Comparison of ENCODE assay signal across 12 cellular contexts in the genomic region with DNA sequence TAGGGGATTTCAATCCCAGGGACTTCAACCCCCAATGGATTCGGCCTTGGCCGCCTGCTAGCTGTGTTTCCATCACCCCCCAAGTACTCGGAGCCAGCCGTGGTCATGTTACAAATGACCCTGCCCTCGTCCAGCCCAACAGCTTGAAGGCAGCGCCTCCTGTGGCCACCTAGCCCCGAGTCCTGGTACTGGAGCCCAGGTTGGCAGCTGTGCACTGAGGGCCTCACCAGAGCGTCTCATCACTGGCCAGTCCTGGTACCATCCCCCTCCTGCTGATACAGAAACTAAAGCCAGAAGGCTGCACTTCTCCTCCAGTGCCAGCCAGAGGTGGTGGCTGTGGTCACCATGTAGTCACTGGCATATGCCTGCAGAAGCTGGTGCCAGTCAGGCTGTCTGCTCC. TPM values are rescaled to one million over a fixed set of nuclear protein-coding genes. Genes with fewer than 3 reads are reported as not detected.
DNase-seq lines count a peak whose midpoint lies in the region; ATAC-seq and TF ChIP-seq lines count a peak whose summit lies in the region.
"Had no signal": no experiment of that assay in that cellular context is flagged by ENCODE, and none has a peak within 500 bp of the region (broad histone marks: within the 10 kb centered on the region; RNA-seq: fewer than 3 reads in every experiment).

No MANE protein-coding gene starts in this region.

- no peaks in the 10 kb centered on the region for H4K20me1 ChIP-seq in PC-3 (ENCODE audit: low read length)
- H4K20me1 ChIP-seq in fibroblast of lung (ENCODE audit: control insufficient read depth, extremely low read depth, insufficient read depth, low read length) = no peaks in the 10 kb centered on the region

- no peaks in the 10 kb centered on the region for H3K27me3 ChIP-seq in PC-3 (ENCODE audit: low read length)
- no peaks in the 10 kb centered on the region for H3K27me3 ChIP-seq in fibroblast of lung (ENCODE audit: control insufficient read depth, insufficient read depth, low read length)
- H3K27me3 ChIP-seq in thoracic aorta (replicated peaks; ENCODE audit: insufficient read depth) = no peaks in the 10 kb centered on the region

- POLR2A ChIA-PET in PC-3 (lab: Charles Lee; ENCODE audit: unreplicated experiment) = no interaction called here

- peaks cover 54% of the 10 kb centered on the region for H3K36me3 ChIP-seq in PC-3 (ENCODE audit: low read depth, low read length)
- no peaks in the 10 kb centered on the region for H3K36me3 ChIP-seq in fibroblast of lung (ENCODE audit: control insufficient read depth, insufficient read depth, low read length)
- H3K36me3 ChIP-seq in thoracic aorta = peaks cover 44% of the 10 kb centered on the region
- H3K36me3 ChIP-seq: gastrocnemius medialis had no signal

- no peak overlapping the region for H3K4me2 ChIP-seq in PC-3 (ENCODE audit: low read length)
- H3K4me2 ChIP-seq in fibroblast of lung (ENCODE audit: extremely low read depth, insufficient read depth, low read length) = no peak overlapping the region

- peak; percentile 60 for TF ChIP-seq CTCF in PC-3 (conservative IDR thresholded peaks at IDR 0.05; ENCODE audit: low read depth, low read length)
- TF ChIP-seq CTCF in fibroblast of lung (conservative IDR thresholded peaks at IDR 0.05 in 1 of 2, IDR thresholded peaks at IDR 0.05 in 1 of 2; ENCODE audit: low read depth in 1 of 2, low read length in 2 of 2) = peak; percentile 24 to 34
- TF ChIP-seq CTCF in thoracic aorta (IDR thresholded peaks at IDR 0.05) = peak; percentile 40

- H2AFZ ChIP-seq in PC-3 (ENCODE audit: low read length) (no peak overlapping the region), fibroblast of lung (ENCODE audit: low read length) (no peak overlapping the region)

- H3K4me1 ChIP-seq in PC-3 (ENCODE audit: insufficient read depth, low read length) = peaks cover 30% of the 10 kb centered on the region
- no peaks in the 10 kb centered on the region for H3K4me1 ChIP-seq in fibroblast of lung (ENCODE audit: control insufficient read depth, extremely low read depth, insufficient read depth, low read length)
- H3K4me1 ChIP-seq in thoracic aorta (ENCODE audit: control insufficient read depth in 1 of 2, low read depth in 2 of 2) = peaks cover 4 to 21% of the 10 kb centered on the region in 2 donors
- H3K4me1 ChIP-seq: gastrocnemius medialis had no signal

- H3K4me3 ChIP-seq in PC-3 (ENCODE audit: low read length) (no peak overlapping the region), fibroblast of lung (replicated peaks in 1 of 4; ENCODE audit: control extremely low read depth in 1 of 4, insufficient read depth in 1 of 4, low read depth in 3 of 4, low read length in 4 of 4) (no peak overlapping the region), thoracic aorta (no peak overlapping the region)
- H3K4me3 ChIP-seq: gastrocnemius medialis had no signal

- DNase-seq in NCI-H82 (lab: John Stamatoyannopoulos, UW) = peak; percentile 13
- DNase-seq in NCI-H82 treated with DMSO at 0.1 percent for 48 hours (lab: John Stamatoyannopoulos, UW; ENCODE audit: unreplicated experiment) = no peak
- DNase-seq in PC-3 = peak; percentile 30
- peak; percentile 13 to 19 for DNase-seq in fibroblast of lung (ENCODE audit: low read depth in 2 of 2)
- no peak for DNase-seq in thoracic aorta (ENCODE audit: low spot score)
- no peak for DNase-seq in NK-92 (lab: John Stamatoyannopoulos, UW; ENCODE audit: unreplicated experiment)
- DNase-seq in activated T-cell treated with anti-CD3 and anti-CD28 coated beads for 4 hours = no peak
- DNase-seq in cerebellar cortex (ENCODE audit: low spot score) = no peak
- DNase-seq: C1 segment of cervical spinal cord, gastrocnemius medialis, retina had no signal

- H3F3A ChIP-seq in PC-3 (ENCODE audit: low read length, unreplicated experiment) = no peaks in the 10 kb centered on the region

- H3K9ac ChIP-seq in PC-3 (ENCODE audit: low read length) (no peak overlapping the region), fibroblast of lung (ENCODE audit: insufficient read depth, low read length) (no peak overlapping the region)

- H3K27ac ChIP-seq in PC-3 (ENCODE audit: low read length) (peak overlapping the region; percentile 97), fibroblast of lung (ENCODE audit: insufficient read depth, low read length) (no peak overlapping the region), thoracic aorta (peak overlapping the region; percentile 17 to 46)
- H3K27ac ChIP-seq: gastrocnemius medialis, HL-60 had no signal

- no peaks in the 10 kb centered on the region for H3K79me2 ChIP-seq in PC-3 (ENCODE audit: low read length)
- H3K79me2 ChIP-seq in fibroblast of lung (ENCODE audit: control insufficient read depth, insufficient read depth, low read length) = no peaks in the 10 kb centered on the region

- H3K9me2 ChIP-seq in PC-3 (replicated peaks; ENCODE audit: low read length) = no peaks in the 10 kb centered on the region

- intact Hi-C loops in PC-3 (cut with micrococcal nuclease) = loop anchor here (5.0 kb wide), 1 partner anchor 76 kb away; no protein-coding TSS in a partner anchor

- BruUV-seq in PC-3 (replicated peaks; lab: Mats Ljungman, UMichigan) = no TSS peak

- H3K9me3 ChIP-seq in PC-3 (ENCODE audit: low read length) = no peaks in the 10 kb centered on the region
- no peaks in the 10 kb centered on the region for H3K9me3 ChIP-seq in fibroblast of lung (ENCODE audit: control insufficient read depth, insufficient read depth, low read depth, low read length)
- H3K9me3 ChIP-seq in thoracic aorta = no peaks in the 10 kb centered on the region
- H3K9me3 ChIP-seq: gastrocnemius medialis had no signal

- ATAC-seq in PC-3 = no peak; the same call in 1 of the 2 replicates
- no peak for ATAC-seq in thoracic aorta (ENCODE audit: insufficient number of reproducible peaks, low FRiP score, low read depth)
- ATAC-seq: gastrocnemius medialis had no signal

- CTCF ChIA-PET in PC-3 (lab: Charles Lee) = no interaction called here

RNA-seq across cellular contexts. Expression of gene FADD, which starts 44.9 kb away (rescaled TPM):
- 79.5 and 93.9 TPM in 2 replicates for total RNA-seq in PC-3 (2014; rRNA removed)
- 32.0 and 36.5 TPM in 2 replicates for total RNA-seq in fibroblast of lung
- polyA plus RNA-seq in fibroblast of lung = 25.4 and 26.3 TPM in 2 replicates
- 25.4 and 33.9 TPM in 2 replicates for polyA plus RNA-seq in fibroblast of lung (2012)
- polyA minus RNA-seq in fibroblast of lung (ENCODE audit: low replicate concordance) = 45.8 and 62.2 TPM in 2 replicates
- total RNA-seq in thoracic aorta = 10 to 100 TPM; 19.5 to 23.2 TPM

Comparison
In these comparisons a context has a peak if more than half of its experiments do, and no peak if none do; other contexts are left out.
1. DNase-seq: peak in NCI-H82 (single experiment), PC-3 (single experiment) and fibroblast of lung (2 of 2); none in NCI-H82 treated with DMSO at 0.1 percent for 48 hours (single experiment), thoracic aorta (single experiment), NK-92 (single experiment), activated T-cell treated with anti-CD3 and anti-CD28 coated beads for 4 hours (single experiment) and cerebellar cortex (single experiment).
2. Peak in every context shown above with its lines, with median percentiles within 50 percentile points of each other: CTCF ChIP-seq.